In the genomic region with DNA sequence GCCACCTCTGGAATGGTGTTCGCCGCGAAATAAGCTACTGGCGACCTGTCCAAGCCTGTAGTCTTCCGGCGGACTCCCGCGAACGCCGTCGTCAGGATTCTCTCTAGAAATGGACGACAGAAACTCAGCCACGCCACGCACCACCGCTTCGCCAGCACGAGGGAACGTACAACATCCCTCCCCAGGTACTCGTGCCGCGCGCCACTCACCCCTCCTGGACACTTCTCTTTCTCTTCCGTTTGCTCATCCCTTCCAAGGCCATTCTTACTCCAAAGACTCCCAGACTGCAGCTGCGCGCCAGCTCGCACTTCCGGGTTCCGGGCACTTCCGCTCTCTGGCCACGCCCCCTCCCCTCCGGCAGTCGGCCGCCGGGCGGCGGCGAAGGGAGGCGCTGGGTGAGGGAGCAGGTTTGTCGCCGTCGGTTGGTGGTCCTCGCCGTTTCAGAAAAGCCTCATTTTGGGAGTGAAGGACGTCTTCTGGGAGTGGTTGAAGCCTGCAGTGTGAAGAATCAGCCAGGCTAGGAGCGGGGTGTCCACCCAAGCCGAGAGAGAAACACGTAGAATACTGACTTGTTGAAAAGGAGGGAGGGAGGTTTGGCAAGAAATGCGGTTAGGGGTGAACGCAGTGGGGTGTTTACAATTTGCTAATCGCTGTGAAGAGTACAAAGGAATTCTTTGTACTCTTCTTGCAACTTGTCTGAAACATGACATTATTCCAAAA, we compare ENCODE assay signal across 8 cellular contexts. TPM values are rescaled to one million over a fixed set of nuclear protein-coding genes. Genes with fewer than 3 reads are reported as not detected.
DNase-seq lines count a peak whose midpoint lies in the region; ATAC-seq and TF ChIP-seq lines count a peak whose summit lies in the region.

Gene RBM34 (minus strand): TSS at position 286 of the 720 bp plus-strand sequence. CDS start 24 bp downstream, at position 262.

- H3K4me1 Mint-ChIP-seq in activated CD4-positive, alpha-beta T cell treated with anti-CD3 and anti-CD28 coated beads, Interleukin-2, amount 10 ng/mL, durations not matched to agents 24 days and 14 days: peaks cover 11% of the 10 kb centered on the region

- no peaks in the 10 kb centered on the region for H3K27me3 Mint-ChIP-seq in activated CD4-positive, alpha-beta T cell treated with anti-CD3 and anti-CD28 coated beads, Interleukin-2, amount 10 ng/mL, durations not matched to agents 24 days and 14 days

- TF ChIP-seq CTCF in coronary artery (IDR thresholded peaks at IDR 0.05): no peak

- peak within 1 kb of the TSS; percentile 93 for H3K4me3 Mint-ChIP-seq in activated CD4-positive, alpha-beta T cell treated with anti-CD3 and anti-CD28 coated beads, Interleukin-2, amount 10 ng/mL, durations not matched to agents 24 days and 14 days

- intact Hi-C loops in activated CD4-positive, alpha-beta T cell treated with anti-CD3 and anti-CD28 coated beads, Interleukin-2, amount 10 ng/mL, durations not matched to agents 24 days and 14 days (cut with micrococcal nuclease): loop anchor here (1.0 to 2.0 kb wide), 5 partner anchors 33 to 344 kb away; partner anchors contain the start of genes ARID4B, B3GALNT2, GGPS1 and TOMM20
- intact Hi-C loops in left colon (cut with DNase I, micrococcal nuclease): no loop called here

- ATAC-seq in GM19328 (IDR thresholded peaks at IDR 0.05; ENCODE audit: unreplicated experiment) (peak; percentile 95), HG03469 (IDR thresholded peaks at IDR 0.05; ENCODE audit: unreplicated experiment) (peak; percentile 73), left colon (peak; percentile 89)

- H3K4me3 ChIP-seq in coronary artery: peak within 1 kb of the TSS; percentile 85

- H3K36me3 Mint-ChIP-seq in activated CD4-positive, alpha-beta T cell treated with anti-CD3 and anti-CD28 coated beads, Interleukin-2, amount 10 ng/mL, durations not matched to agents 24 days and 14 days (ENCODE audit: low read depth): peaks cover 26% of the 10 kb centered on the region

- DNase-seq in C1 segment of cervical spinal cord (lab: John Stamatoyannopoulos, UW) (peak; percentile 45 to 95 (median 86)), NCI-H526 treated with DMSO at 0.1 percent for 48 hours (lab: John Stamatoyannopoulos, UW) (peak; percentile 74), coronary artery (ENCODE audit: low spot score) (peak; percentile 94), left colon (peak; percentile 91 to 95)
- DNase-seq in activated CD4-positive, alpha-beta T cell treated with anti-CD3 and anti-CD28 coated beads, Interleukin-2, amount 10 ng/mL, durations not matched to agents 24 days and 14 days: peak; percentile 98
- DNase-seq in stimulated activated CD4-positive, alpha-beta T cell treated with anti-CD3 and anti-CD28 coated beads, Interleukin-1b, Interleukin-23, amount 100 ng/mL, for 4 hours (ENCODE audit: low read depth in 2 of 2): peak; percentile 87 to 92

- peak within 1 kb of the TSS; percentile 94 for H3K27ac Mint-ChIP-seq in activated CD4-positive, alpha-beta T cell treated with anti-CD3 and anti-CD28 coated beads, Interleukin-2, amount 10 ng/mL, durations not matched to agents 24 days and 14 days

- peak within 1 kb of the TSS; percentile 85 to 94 for H3K27ac ChIP-seq in coronary artery

- peaks cover 3% of the 10 kb centered on the region for H3K9me3 Mint-ChIP-seq in activated CD4-positive, alpha-beta T cell treated with anti-CD3 and anti-CD28 coated beads, Interleukin-2, amount 10 ng/mL, durations not matched to agents 24 days and 14 days

RNA-seq across cellular contexts. Expression of gene RBM34, which starts in this region (rescaled TPM):
- 123 and 135 TPM in 2 replicates for total RNA-seq in activated CD4-positive, alpha-beta T cell treated with anti-CD3 and anti-CD28 coated beads, Interleukin-2, amount 10 ng/mL, durations not matched to agents 24 days and 14 days
- 10 to 100 TPM; 50.8 to 58.7 TPM for total RNA-seq in left colon

Comparison
In these comparisons a context has a peak if more than half of its experiments do, and no peak if none do; other contexts are left out.
1. Peak in every context shown above with its lines: DNase-seq, ATAC-seq, H3K4me3 ChIP-seq and H3K27ac ChIP-seq.